Comparison of ENCODE assay signal across 23 cellular contexts in genomic region chr20:37414133-37414532, GRCh38.
A peak's percentile ranks its signal among the peaks of the same experiment; 100 is the strongest.
DNase-seq lines count a peak whose midpoint lies in the region; ATAC-seq and TF ChIP-seq lines count a peak whose summit lies in the region.
"Had no signal": no experiment of that assay in that cellular context is flagged by ENCODE, and none has a peak within 500 bp of the region (broad histone marks: within the 10 kb centered on the region; RNA-seq: fewer than 3 reads in every experiment).

No MANE protein-coding gene starts in this region.

- H3K23me2 ChIP-seq in H9 (ENCODE audit: insufficient read length, low read depth, low read length, poor library complexity, severe bottlenecking), result no peaks in the 10 kb centered on the region

- H3K27me3 ChIP-seq in H9 (ENCODE audit: insufficient read depth, low read length), result no peaks in the 10 kb centered on the region; the same call in 1 of the 2 replicates
- no peaks in the 10 kb centered on the region for H3K27me3 ChIP-seq in mammary epithelial cell (ENCODE audit: insufficient read depth, low read length)
- peaks cover 0 to 8% (median 0%) of the 10 kb centered on the region in 4 donors for H3K27me3 ChIP-seq in upper lobe of left lung
- H3K27me3 ChIP-seq: Peyer's patch, thyroid gland had no signal

- H3K9me3 Mint-ChIP-seq in H9, result no peaks in the 10 kb centered on the region; a peak in 1 of 5 replicates
- H3K9me3 Mint-ChIP-seq in nephron progenitor cell, result no peaks in the 10 kb centered on the region
- H3K9me3 Mint-ChIP-seq: activated naive CD8-positive, alpha-beta T cell treated with anti-CD3 and anti-CD28 coated beads, Interleukin-2, amount 50 U/mL, for 24 hours; activated T-cell treated with anti-CD3 and anti-CD28 coated beads, Interleukin-2, amount 50 U/mL, for 24 hours; immature natural killer cell; stimulated activated naive CD8-positive, alpha-beta T cell treated with anti-CD3 and anti-CD28 coated beads, Interleukin-15, amount 100 ng/mL, for 72 hours had no signal

- no peak overlapping the region for H3K23ac ChIP-seq in H9 (ENCODE audit: insufficient read length, low read depth, low read length)

- H3K9me3 ChIP-seq in H9 (ENCODE audit: control insufficient read depth, low read depth, low read length) (no peaks in the 10 kb centered on the region), mammary epithelial cell (replicated peaks; ENCODE audit: insufficient read depth, low read length) (no peaks in the 10 kb centered on the region), upper lobe of left lung (no peaks in the 10 kb centered on the region)
- H3K9me3 ChIP-seq: Peyer's patch, sigmoid colon, SJSA1, thyroid gland had no signal

- CTCF ChIA-PET in mammary epithelial cell (lab: Charles Lee; ENCODE audit: low non-redundant PET), result no interaction called here

- H3K9ac ChIP-seq in H9 (ENCODE audit: extremely low read depth, insufficient read length, low read length), result no peak overlapping the region
- H3K9ac ChIP-seq in mammary epithelial cell (ENCODE audit: insufficient read depth, low read length), result no peak overlapping the region

- dilution Hi-C loops in mammary epithelial cell (cut with HindIII; ENCODE audit: low sequenced_read_pairs), result no loop called here

- H2BK12ac ChIP-seq in H9 (ENCODE audit: insufficient read length, low read depth, low read length), result no peak overlapping the region

- H2BK15ac ChIP-seq in H9 (ENCODE audit: low read depth, low read length), result no peak overlapping the region

- H2BK20ac ChIP-seq in H9 (ENCODE audit: low read depth, low read length, poor library complexity, severe bottlenecking), result no peak overlapping the region

- no peaks in the 10 kb centered on the region for H3K79me1 ChIP-seq in H9 (ENCODE audit: insufficient read depth, low read depth, low read length, poor library complexity, severe bottlenecking)

- H4K20me1 ChIP-seq in H9 (ENCODE audit: control insufficient read depth, insufficient read depth, insufficient read length) (no peaks in the 10 kb centered on the region), mammary epithelial cell (ENCODE audit: insufficient read depth, low read length) (no peaks in the 10 kb centered on the region)

- no peaks in the 10 kb centered on the region; a peak in 1 of 7 replicates for H3K36me3 Mint-ChIP-seq in H9 (ENCODE audit: insufficient read depth in 1 of 3, low read depth in 3 of 3)
- no peaks in the 10 kb centered on the region for H3K36me3 Mint-ChIP-seq in nephron progenitor cell (ENCODE audit: low read depth)
- H3K36me3 Mint-ChIP-seq: immature natural killer cell had no signal

- no peak overlapping the region for H3K27ac ChIP-seq in H9 (ENCODE audit: insufficient read length, low read depth, low read length)
- H3K27ac ChIP-seq in mammary epithelial cell (ENCODE audit: insufficient read depth, low read depth, low read length), result no peak overlapping the region
- no peak overlapping the region for H3K27ac ChIP-seq in upper lobe of left lung
- H3K27ac ChIP-seq: C4-2B, Peyer's patch, sigmoid colon, SJSA1, thyroid gland had no signal

- H2BK5ac ChIP-seq in H9 (ENCODE audit: insufficient read length, low read length), result no peak overlapping the region

- TF ChIP-seq CTCF in H9 (conservative IDR thresholded peaks at IDR 0.05) (no peak), mammary epithelial cell (conservative IDR thresholded peaks at IDR 0.05 in 1 of 2, IDR thresholded peaks at IDR 0.05 in 1 of 2; ENCODE audit: extremely low read depth in 1 of 2, insufficient read depth in 1 of 2, low read depth in 1 of 2, low read length in 2 of 2) (no peak), nephron progenitor cell (IDR thresholded peaks at IDR 0.05) (no peak), upper lobe of left lung (IDR thresholded peaks at IDR 0.05) (no peak)

- no peak for TF ChIP-seq POLR2A in upper lobe of left lung (IDR thresholded peaks at IDR 0.05)

- no peak overlapping the region for H4K8ac ChIP-seq in H9 (replicated peaks; ENCODE audit: insufficient read length, low read depth, low read length)

- H2AK5ac ChIP-seq in H9 (ENCODE audit: insufficient read length, low read length), result no peak overlapping the region

- no peaks in the 10 kb centered on the region for H3K79me2 ChIP-seq in H9 (ENCODE audit: insufficient read depth, low read length)
- no peaks in the 10 kb centered on the region for H3K79me2 ChIP-seq in mammary epithelial cell (ENCODE audit: insufficient read depth, low read length)

- H3K27me3 Mint-ChIP-seq in H9 (ENCODE audit: low read depth), result peaks cover 30% of the 10 kb centered on the region
- peaks cover 8% of the 10 kb centered on the region for H3K27me3 Mint-ChIP-seq in nephron progenitor cell (ENCODE audit: low read depth, poor library complexity)
- H3K27me3 Mint-ChIP-seq: T-helper 17 cell had no signal

- H3K4me1 ChIP-seq in H9 (ENCODE audit: insufficient read depth, low read length) (peaks cover 11% of the 10 kb centered on the region; the same call in 1 of the 2 replicates), mammary epithelial cell (ENCODE audit: insufficient read depth, low read length) (peaks cover 18% of the 10 kb centered on the region), upper lobe of left lung (peaks cover 6 to 11% (median 8%) of the 10 kb centered on the region in 4 donors)

- H2AFZ ChIP-seq in H9 (ENCODE audit: low read length) (no peak overlapping the region), mammary epithelial cell (ENCODE audit: low read depth, low read length) (peak overlapping the region; percentile 59)

- H2BK120ac ChIP-seq in H9 (ENCODE audit: low read depth, low read length, poor library complexity, severe bottlenecking), result no peak overlapping the region

- H3K56ac ChIP-seq in H9 (ENCODE audit: insufficient read length, low read depth, low read length), result no peak overlapping the region

- DNase-seq in H9 (no peak), NCI-H128 (lab: John Stamatoyannopoulos, UW; ENCODE audit: unreplicated experiment) (peak; percentile 68), mammary epithelial cell (no peak), nephron progenitor cell (no peak), T-helper 2 cell (no peak), upper lobe of left lung (no peak), NCI-H748 (lab: John Stamatoyannopoulos, UW; ENCODE audit: unreplicated experiment) (no peak), NCI-H1048 (lab: John Stamatoyannopoulos, UW) (no peak)
- DNase-seq: activated CD4-positive, alpha-beta T cell treated with anti-CD3 and anti-CD28 coated beads for 4 hours; activated gamma-delta T cell treated with Interleukin-2 at 50 U/mL for 16 hours; activated naive CD8-positive, alpha-beta T cell treated with anti-CD3 and anti-CD28 coated beads, Interleukin-2, amount 50 U/mL, for 24 hours; activated T-cell treated with anti-CD3 and anti-CD28 coated beads, Interleukin-2, amount 50 U/mL, for 24 hours; EL; HCEC 1CT; immature natural killer cell; Peyer's patch; sigmoid colon; stimulated activated naive CD8-positive, alpha-beta T cell treated with anti-CD3 and anti-CD28 coated beads, Interleukin-15, amount 100 ng/mL, for 72 hours; T-helper 17 cell; thyroid gland had no signal

- no peak overlapping the region for H4K5ac ChIP-seq in H9 (ENCODE audit: insufficient read length, low read depth, low read length)

- H3K36me3 ChIP-seq in mammary epithelial cell (ENCODE audit: insufficient read depth, low read length) (no peaks in the 10 kb centered on the region), upper lobe of left lung (no peaks in the 10 kb centered on the region)
- H3K36me3 ChIP-seq: Peyer's patch, sigmoid colon, SJSA1, thyroid gland had no signal

- no peak overlapping the region for H3K4ac ChIP-seq in H9 (ENCODE audit: low read depth, low read length)

- BruUV-seq in mammary epithelial cell (replicated peaks; lab: Mats Ljungman, UMichigan), result no TSS peak

- no peak overlapping the region for H3K18ac ChIP-seq in H9 (ENCODE audit: insufficient read length, low read depth, low read length)

- in situ Hi-C loops in mammary epithelial cell (cut with MboI; ENCODE audit: low sequenced_read_pairs in 2 of 2), result no loop called here

- H3K4me3 ChIP-seq in mammary epithelial cell (replicated peaks in 1 of 3; ENCODE audit: insufficient read depth in 1 of 3, low read depth in 2 of 3, low read length in 3 of 3) (no peak overlapping the region), upper lobe of left lung (no peak overlapping the region)
- H3K4me3 ChIP-seq: Peyer's patch, sigmoid colon, SJSA1, thyroid gland had no signal

- H4K91ac ChIP-seq in H9 (ENCODE audit: insufficient read length, low read depth, low read length), result no peak overlapping the region

- H3K27ac Mint-ChIP-seq in H9 (no peak overlapping the region), nephron progenitor cell (no peak overlapping the region)
- H3K27ac Mint-ChIP-seq: activated naive CD8-positive, alpha-beta T cell treated with anti-CD3 and anti-CD28 coated beads, Interleukin-2, amount 50 U/mL, for 24 hours; activated T-cell treated with anti-CD3 and anti-CD28 coated beads, Interleukin-2, amount 50 U/mL, for 24 hours; immature natural killer cell; T-helper 17 cell had no signal

- H3K4me3 Mint-ChIP-seq in H9, result peak overlapping the region in 1 of 2 experiments; percentile 55; a peak in 3 of 5 replicates
- peak overlapping the region; percentile 50 for H3K4me3 Mint-ChIP-seq in nephron progenitor cell
- H3K4me3 Mint-ChIP-seq: activated naive CD8-positive, alpha-beta T cell treated with anti-CD3 and anti-CD28 coated beads, Interleukin-2, amount 50 U/mL, for 24 hours; activated T-cell treated with anti-CD3 and anti-CD28 coated beads, Interleukin-2, amount 50 U/mL, for 24 hours had no signal

- H3T11ph ChIP-seq in H9 (ENCODE audit: low read length), result no peak overlapping the region

- ATAC-seq in upper lobe of left lung (ENCODE audit: low FRiP score in 2 of 2), result no peak
- ATAC-seq: activated naive CD8-positive, alpha-beta T cell treated with anti-CD3 and anti-CD28 coated beads, Interleukin-2, amount 50 U/mL, for 24 hours; left lobe of liver; stimulated activated naive CD8-positive, alpha-beta T cell treated with anti-CD3 and anti-CD28 coated beads, Interleukin-15, amount 100 ng/mL, for 72 hours; T-helper 17 cell had no signal

- no CpG with 5 or more reads among the region's 16 CpGs for WGBS in H9 (ENCODE audit: extremely low coverage, insufficient read length, low lambda C conversion rate)
- WGBS in mammary epithelial cell (ENCODE audit: low coverage, missing lambda C conversion rate), result 44% methylated on average over 8 of the region's 16 CpGs
- 40 to 42% methylated on average over 16 of the region's 16 CpGs for WGBS in upper lobe of left lung, 2 donors

- no peak overlapping the region for H3K14ac ChIP-seq in H9 (ENCODE audit: insufficient read depth, low read length)

- intact Hi-C loops in mammary epithelial cell (cut with micrococcal nuclease), result no loop called here

- H3K4me1 Mint-ChIP-seq in H9 (peaks cover 13 to 18% of the 10 kb centered on the region in 2 experiments), nephron progenitor cell (no peaks in the 10 kb centered on the region)

- H3K4me2 ChIP-seq in H9 (ENCODE audit: insufficient read depth, insufficient read length, low read length), result peak overlapping the region; percentile 37
- peak overlapping the region; percentile 44 for H3K4me2 ChIP-seq in mammary epithelial cell (ENCODE audit: insufficient read depth, low read depth, low read length)

- TF ChIP-seq EP300 in upper lobe of left lung (IDR thresholded peaks at IDR 0.05), result no peak
